In genomic region chr11:3840289-3840869, GRCh38 we compare ENCODE assay signal across 9 cellular contexts. TPM values are rescaled to one million over a fixed set of nuclear protein-coding genes. Genes with fewer than 3 reads are reported as not detected.
DNase-seq lines count a peak whose midpoint lies in the region; ATAC-seq, FAIRE-seq and TF ChIP-seq lines count a peak whose summit lies in the region.
"Had no signal": no experiment of that assay in that cellular context is flagged by ENCODE, and none has a peak within 500 bp of the region (broad histone marks: within the 10 kb centered on the region; RNA-seq: fewer than 3 reads in every experiment).

No MANE protein-coding gene starts in this region.

- no peak for TF ChIP-seq RAD21 in HCT116 (IDR thresholded peaks at IDR 0.05; ENCODE audit: low read depth)

- peak; percentile 50 for ATAC-seq in HCT116
- no peak for ATAC-seq in HG03139 (IDR thresholded peaks at IDR 0.05; ENCODE audit: unreplicated experiment)
- ATAC-seq in HG03571 (IDR thresholded peaks at IDR 0.05; ENCODE audit: unreplicated experiment), result no peak

- H3K36me3 ChIP-seq in HCT116 (ENCODE audit: control insufficient read depth in 1 of 2, insufficient read depth in 2 of 2, low read length in 2 of 2), result peaks cover 0 to 5% of the 10 kb centered on the region in 2 experiments; a peak in 1 of 4 replicates
- peaks cover 6% of the 10 kb centered on the region; the same call in 1 of the 2 replicates for H3K36me3 ChIP-seq in WERI-Rb-1
- H3K36me3 ChIP-seq in muscle layer of duodenum (ENCODE audit: control insufficient read depth in 1 of 2, insufficient read depth in 2 of 2, low read length in 2 of 2), result no peaks in the 10 kb centered on the region

- POLR2A ChIA-PET in HCT116 (lab: Charles Lee), result interaction anchor here (1.8 kb wide), 1 partner anchor 14 kb away, joined by 4 read pairs; no protein-coding TSS in a partner anchor

- intact Hi-C loops in HCT116 (cut with micrococcal nuclease), result no loop called here

- no TSS peak for BruUV-seq in HCT116 (replicated peaks; lab: Mats Ljungman, UMichigan)

- CTCF ChIA-PET in HCT116 (lab: Charles Lee), result interaction anchor here (0.7 to 2.7 kb wide), 7 partner anchors 10 to 233 kb away, joined by 3 to 54 read pairs (median 9); partner anchors contain the start of gene STIM1

- DNase-seq in AG10803 (ENCODE audit: low read depth) (no peak), HCT116 (ENCODE audit: low read depth, low spot score) (no peak), WERI-Rb-1 (no peak), GM12891 (ENCODE audit: insufficient read length, low spot score) (no peak)
- DNase-seq in effector CD8-positive, alpha-beta T cell (lab: John Stamatoyannopoulos, UW), result peak; percentile 25

- TF ChIP-seq CTCF in AG10803 (conservative IDR thresholded peaks at IDR 0.05; ENCODE audit: low read length), result no peak
- TF ChIP-seq CTCF in HCT116 (IDR thresholded peaks at IDR 0.05 in 2 of 3, conservative IDR thresholded peaks at IDR 0.05 in 1 of 3; ENCODE audit: borderline replicate concordance in 1 of 3, insufficient read depth in 1 of 3, low read depth in 2 of 3, low read length in 2 of 3), result no peak
- TF ChIP-seq CTCF in WERI-Rb-1 (IDR thresholded peaks at IDR 0.05; ENCODE audit: low read depth, low read length), result no peak

- no peaks in the 10 kb centered on the region for H3K9me2 ChIP-seq in HCT116 (ENCODE audit: insufficient read depth)

- H3K9me3 ChIP-seq in HCT116 (ENCODE audit: control insufficient read depth in 1 of 2, insufficient read depth in 1 of 2, low read depth in 1 of 2, low read length in 2 of 2) (no peaks in the 10 kb centered on the region), WERI-Rb-1 (ENCODE audit: severe bottlenecking) (no peaks in the 10 kb centered on the region), muscle layer of duodenum (ENCODE audit: control insufficient read depth in 1 of 2, low read length in 2 of 2) (no peaks in the 10 kb centered on the region)

- no peak for FAIRE-seq in GM12891 (lab: Jason Lieb, UNC)
- FAIRE-seq: islet of Langerhans had no signal

- H3K27me3 ChIP-seq in HCT116 (ENCODE audit: insufficient read depth, low read length) (no peaks in the 10 kb centered on the region), WERI-Rb-1 (ENCODE audit: insufficient read depth, low read depth, severe bottlenecking) (no peaks in the 10 kb centered on the region), muscle layer of duodenum (ENCODE audit: low read depth, low read length) (no peaks in the 10 kb centered on the region)

- no peak for TF ChIP-seq POLR2A in HCT116 (IDR thresholded peaks at IDR 0.05; ENCODE audit: borderline replicate concordance, extremely low read depth, insufficient read depth, insufficient read length)
- no peak for TF ChIP-seq POLR2A in GM12891 (IDR thresholded peaks at IDR 0.05; ENCODE audit: low read depth, low read length)

- H3K27ac ChIP-seq in HCT116 (ENCODE audit: low read depth, low read length) (peak overlapping the region; percentile 57), WERI-Rb-1 (peak overlapping the region; percentile 77), muscle layer of duodenum (ENCODE audit: low read length) (peak overlapping the region; percentile 81)

- peaks cover 11 to 35% of the 10 kb centered on the region in 2 experiments for H3K4me1 ChIP-seq in HCT116 (ENCODE audit: control insufficient read depth in 1 of 2, insufficient read depth in 2 of 2, low read length in 2 of 2)
- H3K4me1 ChIP-seq in muscle layer of duodenum (ENCODE audit: control insufficient read depth in 1 of 2, insufficient read depth in 2 of 2, low read length in 2 of 2), result peaks cover 11 to 28% of the 10 kb centered on the region in 2 donors

- peak overlapping the region; percentile 92 for H3K4me2 ChIP-seq in HCT116 (ENCODE audit: low read length)

- no peak overlapping the region for H2AFZ ChIP-seq in HCT116 (ENCODE audit: low read depth, low read length, poor library complexity, severe bottlenecking)

- RAD21 ChIA-PET in HCT116 (lab: Charles Lee; ENCODE audit: low non-redundant PET in 1 of 2, low total read pairs in 2 of 2, uncharacterized antibody in 2 of 2, unreplicated experiment in 2 of 2), result no interaction called here

- H4K20me1 ChIP-seq in HCT116 (ENCODE audit: insufficient read depth), result no peaks in the 10 kb centered on the region

- peak overlapping the region; percentile 79 for H3K4me3 ChIP-seq in AG10803 (ENCODE audit: low read length)
- H3K4me3 ChIP-seq in HCT116 (replicated peaks in 1 of 2; ENCODE audit: low read depth in 1 of 2, low read length in 2 of 2), result peak overlapping the region; percentile 67 to 78
- H3K4me3 ChIP-seq in WERI-Rb-1 (ENCODE audit: low read depth, low read length), result peak overlapping the region; percentile 83
- peak overlapping the region; percentile 62 to 88 for H3K4me3 ChIP-seq in muscle layer of duodenum (ENCODE audit: low read depth in 1 of 2, low read length in 2 of 2)

- peaks cover 50% of the 10 kb centered on the region for H3K79me2 ChIP-seq in HCT116 (ENCODE audit: insufficient read depth, low read length)

- H3K9ac ChIP-seq in HCT116 (ENCODE audit: low read length), result peak overlapping the region; percentile 83

TF ChIP-seq in HCT116, 20 proteins besides CTCF, POLR2A, EP300 and RAD21:
- no peak for TF ChIP-seq CBX3 (IDR thresholded peaks at IDR 0.05; ENCODE audit: low read depth)

TF ChIP-seq in GM12891, 5 proteins besides CTCF, POLR2A, EP300 and RAD21:
- TF ChIP-seq POU2F2 (IDR thresholded peaks at IDR 0.05; ENCODE audit: low read depth, low read length) (no peak), SPI1 (IDR thresholded peaks at IDR 0.05; ENCODE audit: low read depth, low read length) (no peak), POLR2AphosphoS5 (IDR thresholded peaks at IDR 0.05; ENCODE audit: low read depth, low read length) (no peak), PAX5 (IDR thresholded peaks at IDR 0.05; ENCODE audit: insufficient read depth, low read length, severe bottlenecking) (no peak), TAF1 (IDR thresholded peaks at IDR 0.05; ENCODE audit: low read depth, low read length) (no peak)

RNA-seq across cellular contexts. Expression of gene RHOG, which starts 0.4 kb away (rescaled TPM):
- total RNA-seq in HCT116 (2021; ENCODE audit: unreplicated experiment), result 49.1 TPM
- polyA plus RNA-seq in HCT116 (2012), result 57.6 and 69.9 TPM in 2 replicates
- 90.0 TPM for polyA plus RNA-seq in GM12891 (2012; ENCODE audit: low read depth, missing spikeins)

RNA-seq across cellular contexts. Expression of gene STIM1, which starts 15.1 kb away (rescaled TPM):
- 22.3 TPM for total RNA-seq in HCT116 (2021; ENCODE audit: unreplicated experiment)
- 21.8 and 42.9 TPM in 2 replicates for polyA plus RNA-seq in HCT116 (2012)
- 33.2 TPM for polyA plus RNA-seq in GM12891 (2012; ENCODE audit: low read depth, missing spikeins)

RNA-seq across cellular contexts. Expression of gene PGAP2, which starts 32.0 kb away (rescaled TPM):
- total RNA-seq in HCT116 (2021; ENCODE audit: unreplicated experiment), result 30.5 TPM
- polyA plus RNA-seq in HCT116 (2012), result 49.7 and 50.6 TPM in 2 replicates
- 24.7 TPM for polyA plus RNA-seq in GM12891 (2012; ENCODE audit: low read depth, missing spikeins)

RNA-seq across cellular contexts. Expression of gene NUP98, which starts 43.0 kb away (rescaled TPM):
- total RNA-seq in HCT116 (2021; ENCODE audit: unreplicated experiment), result 98.4 TPM
- polyA plus RNA-seq in HCT116 (2012), result 80.0 and 82.3 TPM in 2 replicates
- 23.8 TPM for polyA plus RNA-seq in GM12891 (2012; ENCODE audit: low read depth, missing spikeins)
